19 cellular contexts compared by ENCODE assay signal in genomic region chr2:72112421-72112820, GRCh38. TPM values are rescaled to one million over a fixed set of nuclear protein-coding genes. Genes with fewer than 3 reads are reported as not detected.
A peak's percentile ranks its signal among the peaks of the same experiment; 100 is the strongest.
DNase-seq lines count a peak whose midpoint lies in the region; ATAC-seq, FAIRE-seq and TF ChIP-seq lines count a peak whose summit lies in the region.
"Had no signal": no experiment of that assay in that cellular context is flagged by ENCODE, and none has a peak within 500 bp of the region (broad histone marks: within the 10 kb centered on the region; RNA-seq: fewer than 3 reads in every experiment).

No MANE protein-coding gene starts in this region.

- no peak for TF ChIP-seq POLR2A in IMR-90 (IDR thresholded peaks at IDR 0.05; ENCODE audit: low read depth, low read length)
- no peak for TF ChIP-seq POLR2A in stomach (IDR thresholded peaks at IDR 0.05)

- no peaks in the 10 kb centered on the region for H3K9me1 ChIP-seq in IMR-90 (ENCODE audit: insufficient read depth, low read length)

- H3K4me2 ChIP-seq in IMR-90 (ENCODE audit: low read depth, low read length): no peak overlapping the region
- H3K4me2 ChIP-seq in Karpas-422 (ENCODE audit: low read depth, low read length, poor library complexity, severe bottlenecking): no peak overlapping the region

- H3K79me2 ChIP-seq in Karpas-422 (ENCODE audit: low read length): no peaks in the 10 kb centered on the region

- no peaks in the 10 kb centered on the region for H3K9me2 ChIP-seq in Karpas-422 (replicated peaks; ENCODE audit: insufficient read depth, low read length)

- H3K27me3 ChIP-seq in IMR-90 (ENCODE audit: control insufficient read depth, insufficient read depth, low read length) (peaks cover 2% of the 10 kb centered on the region), bronchial epithelial cell (ENCODE audit: control insufficient read depth, insufficient read depth, low read length) (no peaks in the 10 kb centered on the region), kidney epithelial cell (ENCODE audit: control insufficient read depth, insufficient read depth, low read length) (no peaks in the 10 kb centered on the region), Karpas-422 (ENCODE audit: low read length) (no peaks in the 10 kb centered on the region), stomach (peaks cover 0 to 16% (median 0%) of the 10 kb centered on the region in 3 donors)
- H3K27me3 ChIP-seq: upper lobe of left lung had no signal

- intact Hi-C loops in IMR-90 (cut with micrococcal nuclease) (no loop called here), stomach (cut with DNase I; ENCODE audit: low total_unique reads) (no loop called here)

- no CpG with 5 or more reads among the region's 5 CpGs for WGBS in IMR-90 (ENCODE audit: extremely low coverage in 2 of 2, insufficient read length in 1 of 2), 2 experiments
- 93 to 97% (median 96%) methylated on average over 5 of the region's 5 CpGs for WGBS in stomach, 5 donors

- TF ChIP-seq RAD21 in IMR-90 (IDR thresholded peaks at IDR 0.05; ENCODE audit: low read length): no peak

- no peak overlapping the region for H3K18ac ChIP-seq in IMR-90 (ENCODE audit: low read depth, low read length)

- peak; percentile 61 for DNase-seq in Daoy (ENCODE audit: low read depth)
- DNase-seq in IMR-90: peak; percentile 45
- peak; percentile 49 for DNase-seq in bronchial epithelial cell (ENCODE audit: low read depth)
- DNase-seq in kidney epithelial cell (ENCODE audit: low read depth): peak; percentile 16
- no peak for DNase-seq in DMS114 treated with DMSO at 0.1 percent for 48 hours (lab: John Stamatoyannopoulos, UW; ENCODE audit: unreplicated experiment)
- no peak for DNase-seq in Karpas-422
- no peak for DNase-seq in NCI-H2029 treated with DMSO at 0.1 percent for 48 hours (lab: John Stamatoyannopoulos, UW)
- no peak for DNase-seq in stomach
- DNase-seq: activated B cell treated with CpG ODN at 0.5 μM for 24 hours; activated T-cell treated with anti-CD3 and anti-CD28 coated beads, Interleukin-2, amount 50 U/mL, for 24 hours; DND-41; effector CD8-positive, alpha-beta T cell; left cardiac atrium; naive B cell; NCI-H1436; stimulated activated CD4-positive, alpha-beta T cell treated with anti-CD3 and anti-CD28 coated beads, Interleukin-4, amount 100 ng/mL, for 1 hour; SW 1271 had no signal

- TF ChIP-seq CTCF in IMR-90 (conservative IDR thresholded peaks at IDR 0.05; ENCODE audit: low read depth, low read length): no peak
- no peak for TF ChIP-seq CTCF in bronchial epithelial cell (IDR thresholded peaks at IDR 0.05; ENCODE audit: insufficient read depth, low read length, severe bottlenecking)
- no peak for TF ChIP-seq CTCF in kidney epithelial cell (IDR thresholded peaks at IDR 0.05; ENCODE audit: insufficient read depth, low read length, poor library complexity, severe bottlenecking)
- no peak for TF ChIP-seq CTCF in stomach (IDR thresholded peaks at IDR 0.05)

- no TSS peak for BruUV-seq in IMR-90 (replicated peaks; lab: Mats Ljungman, UMichigan)

- H2AK9ac ChIP-seq in IMR-90 (replicated peaks; ENCODE audit: low read depth, low read length, poor library complexity): no peak overlapping the region

- H3K9me3 ChIP-seq in IMR-90 (ENCODE audit: control insufficient read depth, insufficient read depth, low read length) (no peaks in the 10 kb centered on the region), Karpas-422 (ENCODE audit: low read length) (no peaks in the 10 kb centered on the region), stomach (no peaks in the 10 kb centered on the region)
- H3K9me3 ChIP-seq: upper lobe of left lung had no signal

- H2BK120ac ChIP-seq in IMR-90 (ENCODE audit: low read depth, low read length): no peak overlapping the region

- H3K4me3 ChIP-seq in IMR-90 (ENCODE audit: insufficient read depth, low read depth, low read length) (no peak overlapping the region), bronchial epithelial cell (ENCODE audit: low read depth, low read length) (no peak overlapping the region), kidney epithelial cell (ENCODE audit: low read depth, low read length) (no peak overlapping the region), Karpas-422 (ENCODE audit: low read length) (no peak overlapping the region), stomach (no peak overlapping the region)
- H3K4me3 ChIP-seq: upper lobe of left lung had no signal

- H3K4me1 ChIP-seq in IMR-90 (ENCODE audit: control insufficient read depth, insufficient read depth, low read length): peaks cover 11% of the 10 kb centered on the region; the same call in 1 of the 2 replicates
- H3K4me1 ChIP-seq in Karpas-422 (ENCODE audit: low read length): no peaks in the 10 kb centered on the region
- peaks cover 0 to 8% (median 0%) of the 10 kb centered on the region in 4 donors for H3K4me1 ChIP-seq in stomach

- CTCF ChIA-PET in IMR-90 (lab: Yijun Ruan, JAX): no interaction called here

- TF ChIP-seq EP300 in stomach (IDR thresholded peaks at IDR 0.05): no peak

- H3K79me1 ChIP-seq in IMR-90 (ENCODE audit: low read depth in 1 of 2, low read length in 2 of 2): no peaks in the 10 kb centered on the region

- H2AK5ac ChIP-seq in IMR-90 (ENCODE audit: low read depth, low read length): no peak overlapping the region

- no peak overlapping the region for H2BK5ac ChIP-seq in IMR-90 (ENCODE audit: low read depth, low read length, poor library complexity, severe bottlenecking)

- dilution Hi-C loops in IMR-90 (cut with HindIII; ENCODE audit: low sequenced_read_pairs, unreplicated experiment): no loop called here

- H3K9ac ChIP-seq in IMR-90 (ENCODE audit: low read depth, low read length) (no peak overlapping the region), Karpas-422 (ENCODE audit: low read length) (no peak overlapping the region)

- no peak overlapping the region for H4K91ac ChIP-seq in IMR-90 (ENCODE audit: insufficient read depth, low read depth, low read length)

- H2AFZ ChIP-seq in IMR-90 (replicated peaks; ENCODE audit: low read length, poor library complexity) (peak overlapping the region; percentile 37), Karpas-422 (ENCODE audit: low read length) (no peak overlapping the region)

- no peak overlapping the region for H3K56ac ChIP-seq in IMR-90 (ENCODE audit: extremely low read depth, insufficient read depth, low read length)

- in situ Hi-C loops in IMR-90 (cut with MboI; ENCODE audit: low sequenced_read_pairs): no loop called here

- H4K20me1 ChIP-seq in IMR-90 (ENCODE audit: insufficient read depth, low read length) (no peaks in the 10 kb centered on the region), Karpas-422 (ENCODE audit: insufficient read depth, low read depth, low read length) (no peaks in the 10 kb centered on the region)

- H3K23ac ChIP-seq in IMR-90 (ENCODE audit: low read depth, low read length): no peak overlapping the region

- no peaks in the 10 kb centered on the region for H3K36me3 ChIP-seq in IMR-90 (ENCODE audit: control insufficient read depth, insufficient read depth, low read length)
- no peaks in the 10 kb centered on the region for H3K36me3 ChIP-seq in bronchial epithelial cell (ENCODE audit: control insufficient read depth, insufficient read depth, low read length)
- no peaks in the 10 kb centered on the region for H3K36me3 ChIP-seq in kidney epithelial cell (ENCODE audit: control insufficient read depth, insufficient read depth, low read length)
- H3K36me3 ChIP-seq in Karpas-422 (ENCODE audit: insufficient read depth, low read length): no peaks in the 10 kb centered on the region
- no peaks in the 10 kb centered on the region for H3K36me3 ChIP-seq in stomach
- H3K36me3 ChIP-seq: upper lobe of left lung had no signal

- H3K14ac ChIP-seq in IMR-90 (replicated peaks; ENCODE audit: low read depth, low read length): no peak overlapping the region

- no peak overlapping the region for H2BK15ac ChIP-seq in IMR-90 (ENCODE audit: low read depth, low read length)

- no peak overlapping the region for H4K5ac ChIP-seq in IMR-90 (ENCODE audit: low read depth, low read length)

- H3K27ac ChIP-seq in IMR-90 (ENCODE audit: insufficient read depth, low read length) (no peak overlapping the region), Karpas-422 (ENCODE audit: low read length) (no peak overlapping the region), stomach (no peak overlapping the region)
- H3K27ac ChIP-seq: C4-2B, upper lobe of left lung had no signal

- ATAC-seq in IMR-90 (ENCODE audit: low read depth): no peak

- H3K4ac ChIP-seq in IMR-90 (ENCODE audit: low read depth, low read length): no peak overlapping the region

- FAIRE-seq in bronchial epithelial cell (lab: Jason Lieb, UNC): no peak

- H4K8ac ChIP-seq in IMR-90 (ENCODE audit: low read depth in 2 of 2, low read length in 2 of 2): no peak overlapping the region

- POLR2A ChIA-PET in IMR-90 (lab: Charles Lee; ENCODE audit: unreplicated experiment): no interaction called here

- no peak overlapping the region for H2BK20ac ChIP-seq in IMR-90 (ENCODE audit: low read depth, low read length)

TF ChIP-seq in IMR-90, 13 proteins besides CTCF, POLR2A, EP300 and RAD21:
- TF ChIP-seq MAFK (IDR thresholded peaks at IDR 0.05; ENCODE audit: low read depth, low read length) (peak; percentile 62), FOS (IDR thresholded peaks at IDR 0.05; ENCODE audit: low read depth, low read length) (no peak), MAZ (IDR thresholded peaks at IDR 0.05; ENCODE audit: borderline replicate concordance, low read depth, low read length) (no peak)

RNA-seq across cellular contexts. Expression of gene CYP26B1, which starts 35.2 kb away (rescaled TPM):
- total RNA-seq in Daoy (2014; rRNA removed; shearing (Covaris generic)): 1.9 and 3.7 TPM in 2 replicates
- not detected in 2 replicates for total RNA-seq in IMR-90 (2012; rRNA removed)
- 0.01 and 0.02 TPM in 2 replicates for polyA plus RNA-seq in IMR-90 (2012; rRNA removed)
- 0.03 TPM in 1 of 2 replicates, not detected in the other for polyA plus RNA-seq in IMR-90 (2012; cell fraction: cytosol; rRNA removed)
- polyA plus RNA-seq in IMR-90 (2012; cell fraction: nucleus; rRNA removed; ENCODE audit: low replicate concordance): 0.25 and 0.62 TPM in 2 replicates
- total RNA-seq in bronchial epithelial cell: under 0.01 and 0.53 TPM in 2 replicates
- total RNA-seq in kidney epithelial cell: 1.1 and 1.2 TPM in 2 replicates
- not detected in 2 replicates for total RNA-seq in Karpas-422 (2014; rRNA removed; shearing (Covaris generic); ENCODE audit: low replicate concordance)
- total RNA-seq in stomach: 1 to 10 TPM in 2 of 5 donors, under 1 TPM in 1, not detected in 2; 0.45 to 2.4 (median 1.4) TPM
- polyA plus RNA-seq in stomach: 1 to 10 TPM in 1 of 3 donors, under 1 TPM in 1, not detected in 1; 0.95 to 1.1 TPM
- total RNA-seq: activated B cell treated with CpG ODN at 0.5 μM for 24 hours had no signal

Comparison
In these comparisons a context has a peak if more than half of its experiments do, and no peak if none do; other contexts are left out.
1. DNase-seq: peak in Daoy (single experiment), IMR-90 (single experiment), bronchial epithelial cell (single experiment) and kidney epithelial cell (single experiment); none in DMS114 treated with DMSO at 0.1 percent for 48 hours (single experiment), Karpas-422 (single experiment), NCI-H2029 treated with DMSO at 0.1 percent for 48 hours (single experiment) and stomach (single experiment).